Comparison of ENCODE assay signal across 16 cellular contexts in genomic region chr2:190603374-190603773, GRCh38. TPM values are rescaled to one million over a fixed set of nuclear protein-coding genes. Genes with fewer than 3 reads are reported as not detected.
DNase-seq lines count a peak whose midpoint lies in the region; ATAC-seq and TF ChIP-seq lines count a peak whose summit lies in the region.
"Had no signal": no experiment of that assay in that cellular context is flagged by ENCODE, and none has a peak within 500 bp of the region (broad histone marks: within the 10 kb centered on the region; RNA-seq: fewer than 3 reads in every experiment).

No MANE protein-coding gene starts in this region.

- no peak overlapping the region for H3K4me3 Mint-ChIP-seq in osteocyte (ENCODE audit: unreplicated experiment)
- H3K4me3 Mint-ChIP-seq in activated T-helper 17 cell treated with anti-CD3 and anti-CD28 coated beads, Interleukin-2, amount 50 U/mL, for 72 hours, result no peak overlapping the region

- no peaks in the 10 kb centered on the region for H3K9me3 Mint-ChIP-seq in osteocyte (ENCODE audit: unreplicated experiment)
- no peaks in the 10 kb centered on the region for H3K9me3 Mint-ChIP-seq in activated T-helper 17 cell treated with anti-CD3 and anti-CD28 coated beads, Interleukin-2, amount 50 U/mL, for 72 hours

- H3K36me3 Mint-ChIP-seq in osteocyte (ENCODE audit: unreplicated experiment), result no peaks in the 10 kb centered on the region
- no peaks in the 10 kb centered on the region for H3K36me3 Mint-ChIP-seq in activated T-helper 17 cell treated with anti-CD3 and anti-CD28 coated beads, Interleukin-2, amount 50 U/mL, for 72 hours (ENCODE audit: low read depth)

- DNase-seq in Ammon's horn (ENCODE audit: low spot score) (peak; percentile 87), anterior cingulate cortex (lab: John Stamatoyannopoulos, UW) (peak in 42 of 58 donors; percentile 2 to 86 (median 37)), hippocampal formation (lab: John Stamatoyannopoulos, UW) (peak; percentile 64 to 87), osteocyte (ENCODE audit: extremely low spot score, unreplicated experiment) (no peak)
- DNase-seq: Caco-2, DMS53, MM.1S, NCI-H1105, NCI-H1930, NCI-H2171, Right ventricle myocardium superior had no signal

- peak overlapping the region; percentile 74 for H3K27ac Mint-ChIP-seq in osteocyte (ENCODE audit: unreplicated experiment)
- H3K27ac Mint-ChIP-seq in activated T-helper 17 cell treated with anti-CD3 and anti-CD28 coated beads, Interleukin-2, amount 50 U/mL, for 72 hours, result no peak overlapping the region

- peaks cover 39% of the 10 kb centered on the region for H3K4me1 Mint-ChIP-seq in osteocyte (ENCODE audit: unreplicated experiment)
- H3K4me1 Mint-ChIP-seq in activated T-helper 17 cell treated with anti-CD3 and anti-CD28 coated beads, Interleukin-2, amount 50 U/mL, for 72 hours, result no peaks in the 10 kb centered on the region

- no peaks in the 10 kb centered on the region for H3K27me3 Mint-ChIP-seq in osteocyte (ENCODE audit: unreplicated experiment)
- no peaks in the 10 kb centered on the region for H3K27me3 Mint-ChIP-seq in activated T-helper 17 cell treated with anti-CD3 and anti-CD28 coated beads, Interleukin-2, amount 50 U/mL, for 72 hours

- no peak for TF ChIP-seq CTCF in osteocyte (IDR thresholded peaks at IDR 0.05)

- ATAC-seq in activated T-helper 17 cell treated with anti-CD3 and anti-CD28 coated beads, Interleukin-2, amount 50 U/mL, for 72 hours (replicated peaks), result no peak
- ATAC-seq in HG02571 (IDR thresholded peaks at IDR 0.05; ENCODE audit: unreplicated experiment) (no peak), GM21717 (IDR thresholded peaks at IDR 0.05; ENCODE audit: unreplicated experiment) (no peak), GM19467 (IDR thresholded peaks at IDR 0.05; ENCODE audit: unreplicated experiment) (no peak)
- ATAC-seq: Panc1 had no signal

RNA-seq across cellular contexts. Expression of gene NAB1, which starts 45.5 kb away (rescaled TPM):
- 53.6 and 63.3 TPM in 2 replicates for total RNA-seq in osteocyte
- 10 to 100 TPM; 35.6 to 44.7 TPM for total RNA-seq in activated T-helper 17 cell treated with anti-CD3 and anti-CD28 coated beads, Interleukin-2, amount 50 U/mL, for 72 hours
